In genomic region chr2:65554765-65555561, GRCh38 we compare ENCODE assay signal across 11 cellular contexts.
DNase-seq lines count a peak whose midpoint lies in the region; ATAC-seq and TF ChIP-seq lines count a peak whose summit lies in the region.
"Had no signal": no experiment of that assay in that cellular context is flagged by ENCODE, and none has a peak within 500 bp of the region (broad histone marks: within the 10 kb centered on the region; RNA-seq: fewer than 3 reads in every experiment).

No MANE protein-coding gene starts in this region.

- H3K27ac ChIP-seq in OCI-LY1 (ENCODE audit: low read depth, low read length, poor library complexity, severe bottlenecking) (peak overlapping the region; percentile 23), osteoblast (ENCODE audit: low read depth, low read length) (no peak overlapping the region)
- H3K27ac ChIP-seq: HL-60, parathyroid adenoma had no signal

- peak; percentile 26 for DNase-seq in activated CD4-positive, alpha-beta T cell treated with anti-CD3 and anti-CD28 coated beads for 48 hours
- DNase-seq in activated CD4-positive, alpha-beta T cell treated with anti-CD3 and anti-CD28 coated beads, Interleukin-2, amount 50 U/mL, for 4 hours: no peak
- peak; percentile 83 for DNase-seq in osteoblast (ENCODE audit: insufficient read length, low spot score, missing footprints)
- DNase-seq in Right ventricle myocardium inferior (ENCODE audit: missing footprints): no peak
- no peak for DNase-seq in cerebellar cortex (ENCODE audit: low spot score)

- H3K9me3 ChIP-seq in OCI-LY1 (ENCODE audit: low read length) (no peaks in the 10 kb centered on the region), osteoblast (ENCODE audit: low read depth, low read length) (no peaks in the 10 kb centered on the region)

- H3K4me1 ChIP-seq in OCI-LY1 (ENCODE audit: insufficient read depth, low read length, severe bottlenecking): peaks cover 27% of the 10 kb centered on the region
- H3K4me1 ChIP-seq in osteoblast (ENCODE audit: insufficient read depth, low read length): peaks cover 17% of the 10 kb centered on the region
- H3K4me1 ChIP-seq: parathyroid adenoma had no signal

- H3K9me2 ChIP-seq in OCI-LY1 (ENCODE audit: low read depth, low read length): no peaks in the 10 kb centered on the region

- no peaks in the 10 kb centered on the region for H3F3A ChIP-seq in OCI-LY1 (ENCODE audit: insufficient read depth, low read length)

- no peaks in the 10 kb centered on the region for H4K20me1 ChIP-seq in OCI-LY1 (ENCODE audit: insufficient read depth, low read length)
- H4K20me1 ChIP-seq in osteoblast (ENCODE audit: insufficient read depth, low read length): no peaks in the 10 kb centered on the region

- ATAC-seq in HG02588 (IDR thresholded peaks at IDR 0.05; ENCODE audit: unreplicated experiment): peak; percentile 61
- ATAC-seq in Right ventricle myocardium inferior: no peak
- ATAC-seq in HG03520 (IDR thresholded peaks at IDR 0.05; ENCODE audit: unreplicated experiment): no peak
- ATAC-seq: esophagus mucosa had no signal

- H3K4me3 ChIP-seq in OCI-LY1 (ENCODE audit: low read depth, low read length, poor library complexity, severe bottlenecking) (no peak overlapping the region), osteoblast (ENCODE audit: insufficient read depth, low read length) (no peak overlapping the region)

- intact Hi-C loops in Right ventricle myocardium inferior (cut with DNase I): no loop called here

- no peaks in the 10 kb centered on the region for H3K79me2 ChIP-seq in OCI-LY1 (ENCODE audit: insufficient read depth, low read length)
- no peaks in the 10 kb centered on the region for H3K79me2 ChIP-seq in osteoblast (ENCODE audit: insufficient read depth, low read length)
- H3K79me2 ChIP-seq: parathyroid adenoma had no signal

- H3K4me2 ChIP-seq in OCI-LY1 (ENCODE audit: low read length) (peak overlapping the region; percentile 9; the same call in 1 of the 2 replicates), osteoblast (ENCODE audit: insufficient read depth, low read length) (no peak overlapping the region)

- TF ChIP-seq CTCF in OCI-LY1 (IDR thresholded peaks at IDR 0.05; ENCODE audit: low read length) (no peak), osteoblast (IDR thresholded peaks at IDR 0.05; ENCODE audit: extremely low read depth, low read depth, low read length) (no peak)

- H2AFZ ChIP-seq in OCI-LY1 (ENCODE audit: low read length): no peak overlapping the region
- no peak overlapping the region for H2AFZ ChIP-seq in osteoblast (ENCODE audit: low read length)
- H2AFZ ChIP-seq: parathyroid adenoma had no signal

- H3K9ac ChIP-seq in OCI-LY1 (ENCODE audit: low read length): no peak overlapping the region
- H3K9ac ChIP-seq: parathyroid adenoma had no signal

- H3K27me3 ChIP-seq in OCI-LY1 (ENCODE audit: insufficient read depth, low read length) (no peaks in the 10 kb centered on the region), osteoblast (ENCODE audit: insufficient read depth, low read length) (no peaks in the 10 kb centered on the region)

- H3K36me3 ChIP-seq in OCI-LY1 (ENCODE audit: insufficient read depth, low read length) (no peaks in the 10 kb centered on the region), osteoblast (ENCODE audit: insufficient read depth, low read length) (no peaks in the 10 kb centered on the region)

Comparison
In these comparisons a context has a peak if more than half of its experiments do, and no peak if none do; other contexts are left out.
1. DNase-seq: peak in activated CD4-positive, alpha-beta T cell treated with anti-CD3 and anti-CD28 coated beads for 48 hours (single experiment) and osteoblast (single experiment); none in activated CD4-positive, alpha-beta T cell treated with anti-CD3 and anti-CD28 coated beads, Interleukin-2, amount 50 U/mL, for 4 hours (0 of 2), Right ventricle myocardium inferior (single experiment) and cerebellar cortex (single experiment).